Comparison of ENCODE assay signal across 9 cellular contexts in the genomic region with DNA sequence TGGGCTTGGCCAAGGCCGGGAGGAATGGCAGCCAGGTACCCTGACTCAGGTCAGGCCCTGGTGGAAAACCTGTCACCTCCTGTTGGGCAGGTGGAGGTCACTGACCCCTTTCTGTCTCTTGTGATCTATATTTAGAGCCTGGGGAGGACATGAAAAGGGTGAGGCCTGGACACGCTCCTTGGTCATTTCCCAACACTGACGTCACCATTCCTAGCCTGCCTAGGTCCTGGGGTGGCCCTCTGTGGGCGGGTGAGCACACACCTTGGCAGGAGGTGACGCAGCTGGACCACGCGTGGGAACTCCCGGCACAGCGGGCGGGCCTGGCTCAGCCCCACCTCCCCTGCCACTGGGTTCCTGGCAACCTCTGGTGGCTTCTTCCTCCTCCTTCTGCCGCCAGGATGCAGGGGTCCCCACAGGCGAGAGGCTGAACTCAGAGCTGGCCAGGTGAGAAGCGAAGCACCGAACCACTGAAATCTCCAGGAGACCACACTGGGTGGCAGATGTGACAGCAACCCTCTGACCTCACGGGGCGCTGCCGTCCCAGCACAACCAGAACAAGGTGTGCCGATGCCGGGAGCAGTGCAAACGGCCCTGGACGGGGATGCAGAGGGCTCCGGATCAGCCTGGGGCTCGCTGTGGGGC. TPM values are rescaled to one million over a fixed set of nuclear protein-coding genes. Genes with fewer than 3 reads are reported as not detected.
DNase-seq lines count a peak whose midpoint lies in the region; ATAC-seq, FAIRE-seq and TF ChIP-seq lines count a peak whose summit lies in the region.
"Had no signal": no experiment of that assay in that cellular context is flagged by ENCODE, and none has a peak within 500 bp of the region (broad histone marks: within the 10 kb centered on the region; RNA-seq: fewer than 3 reads in every experiment).

No MANE protein-coding gene starts in this region.

- WGBS in prostate gland = 72% methylated on average over 23 of the region's 23 CpGs

- H3K27ac ChIP-seq in prostate gland = peak overlapping the region; percentile 65 to 66

- no peaks in the 10 kb centered on the region for H3K27me3 ChIP-seq in prostate gland (replicated peaks; ENCODE audit: insufficient read depth)

- peak; percentile 59 for DNase-seq in Calu3
- peak; percentile 74 for DNase-seq in activated CD4-positive, alpha-beta memory T cell treated with anti-CD3 and anti-CD28 coated beads for 36 hours
- DNase-seq in prostate gland (ENCODE audit: low spot score) = peak; percentile 62
- DNase-seq in D721Med (ENCODE audit: insufficient read length, low spot score) = no peak
- DNase-seq in CD14-positive monocyte (ENCODE audit: low spot score) = no peak
- no peak for DNase-seq in UCSD-AML1 (lab: John Stamatoyannopoulos, UW; ENCODE audit: unreplicated experiment)
- DNase-seq: DND-41 had no signal

- BruUV-seq in Calu3 (replicated peaks; lab: Mats Ljungman, UMichigan) = no TSS peak

- TF ChIP-seq POLR2A in prostate gland (IDR thresholded peaks at IDR 0.05) = peak; percentile 53

- TF ChIP-seq CTCF in Calu3 (IDR thresholded peaks at IDR 0.05; ENCODE audit: unreplicated experiment) = no peak
- no peak for TF ChIP-seq CTCF in prostate gland (IDR thresholded peaks at IDR 0.05)
- TF ChIP-seq CTCF in D721Med (IDR thresholded peaks at IDR 0.05; ENCODE audit: insufficient read depth, missing control alignments) = no peak
- no peak for TF ChIP-seq CTCF in CD14-positive monocyte (IDR thresholded peaks at IDR 0.05)

- H3K9me3 Mint-ChIP-seq in Calu3 (ENCODE audit: low read depth, unreplicated experiment) = no peaks in the 10 kb centered on the region
- no peaks in the 10 kb centered on the region for H3K9me3 Mint-ChIP-seq in activated CD4-positive, alpha-beta memory T cell treated with anti-CD3 and anti-CD28 coated beads for 36 hours
- peaks cover 0 to 2% (median 0%) of the 10 kb centered on the region in 7 donors for H3K9me3 Mint-ChIP-seq in CD14-positive monocyte

- peak; percentile 89 for ATAC-seq in esophagus mucosa
- no peak for ATAC-seq in HG02610 (IDR thresholded peaks at IDR 0.05; ENCODE audit: unreplicated experiment)

- H3K4me3 ChIP-seq in prostate gland = no peak overlapping the region

- H3K36me3 Mint-ChIP-seq in Calu3 (ENCODE audit: insufficient read depth, unreplicated experiment) (peaks cover 8% of the 10 kb centered on the region), CD14-positive monocyte (peaks cover 3 to 17% of the 10 kb centered on the region in 2 donors)
- peaks cover 10% of the 10 kb centered on the region for H3K36me3 Mint-ChIP-seq in activated CD4-positive, alpha-beta memory T cell treated with anti-CD3 and anti-CD28 coated beads for 36 hours

- H3K4me3 Mint-ChIP-seq in Calu3 (ENCODE audit: low read depth, unreplicated experiment) = peak overlapping the region; percentile 15
- peak overlapping the region; percentile 55 for H3K4me3 Mint-ChIP-seq in activated CD4-positive, alpha-beta memory T cell treated with anti-CD3 and anti-CD28 coated beads for 36 hours
- no peak overlapping the region for H3K4me3 Mint-ChIP-seq in CD14-positive monocyte

- intact Hi-C loops in Calu3 (cut with micrococcal nuclease; ENCODE audit: unreplicated experiment) (no loop called here), prostate gland (cut with DNase I) (no loop called here), CD14-positive monocyte (cut with micrococcal nuclease) (no loop called here)
- intact Hi-C loops in activated CD4-positive, alpha-beta memory T cell treated with anti-CD3 and anti-CD28 coated beads for 36 hours (cut with micrococcal nuclease) = no loop called here

- no peaks in the 10 kb centered on the region for H3K36me3 ChIP-seq in prostate gland

- FAIRE-seq in D721Med (lab: Jason Lieb, UNC) = no peak

- no peaks in the 10 kb centered on the region for H3K9me3 ChIP-seq in prostate gland

- H3K4me1 Mint-ChIP-seq in Calu3 (ENCODE audit: low read depth, unreplicated experiment) (peaks cover 25% of the 10 kb centered on the region), CD14-positive monocyte (peaks cover 50% of the 10 kb centered on the region)
- H3K4me1 Mint-ChIP-seq in activated CD4-positive, alpha-beta memory T cell treated with anti-CD3 and anti-CD28 coated beads for 36 hours (ENCODE audit: low read depth) = peaks cover 78% of the 10 kb centered on the region

- H3K27me3 Mint-ChIP-seq in Calu3 (ENCODE audit: unreplicated experiment) (no peaks in the 10 kb centered on the region), CD14-positive monocyte (ENCODE audit: low read depth in 3 of 3) (peaks cover 0 to 6% (median 2%) of the 10 kb centered on the region in 3 donors)
- no peaks in the 10 kb centered on the region for H3K27me3 Mint-ChIP-seq in activated CD4-positive, alpha-beta memory T cell treated with anti-CD3 and anti-CD28 coated beads for 36 hours

- POLR2A ChIA-PET in activated CD4-positive, alpha-beta memory T cell treated with anti-CD3 and anti-CD28 coated beads for 36 hours (lab: Charles Lee) = no interaction called here

- CTCF ChIA-PET in Calu3 (lab: Charles Lee) = interaction anchor here (1.6 kb wide), 1 partner anchor 17 kb away, joined by 6 read pairs; no protein-coding TSS in a partner anchor
- CTCF ChIA-PET in activated CD4-positive, alpha-beta memory T cell treated with anti-CD3 and anti-CD28 coated beads for 36 hours (lab: Charles Lee) = interaction anchor here (0.6 to 4.8 kb wide), 2 partner anchors 17 to 1045 kb away, joined by 3 to 33 read pairs; no protein-coding TSS in a partner anchor

- H3K4me1 ChIP-seq in prostate gland (replicated peaks) = peaks cover 24% of the 10 kb centered on the region

- peak overlapping the region; percentile 66 for H3K27ac Mint-ChIP-seq in Calu3 (ENCODE audit: unreplicated experiment)
- peak overlapping the region; percentile 61 for H3K27ac Mint-ChIP-seq in activated CD4-positive, alpha-beta memory T cell treated with anti-CD3 and anti-CD28 coated beads for 36 hours
- peak overlapping the region in 2 of 7 donors; percentile 74 to 100 for H3K27ac Mint-ChIP-seq in CD14-positive monocyte

RNA-seq across cellular contexts. Expression of a gene that starts 6.4 kb away (rescaled TPM):
- 13.7 and 18.2 TPM in 2 replicates for total RNA-seq in Calu3 (2022)
- 10 to 100 TPM; 65.4 TPM for total RNA-seq in activated CD4-positive, alpha-beta memory T cell treated with anti-CD3 and anti-CD28 coated beads for 36 hours
- total RNA-seq in esophagus mucosa = 35.0 TPM
- 10 to 100 TPM; 49.6 to 77.4 TPM for total RNA-seq in prostate gland
- 1 to 10 TPM; 3.5 to 4.2 TPM for polyA plus RNA-seq in CD14-positive monocyte

RNA-seq across cellular contexts. Expression of a gene that starts 36.3 kb away (rescaled TPM):
- total RNA-seq in Calu3 (2022) = not detected in 2 replicates
- 1 to 10 TPM; 3.2 to 3.6 TPM for total RNA-seq in activated CD4-positive, alpha-beta memory T cell treated with anti-CD3 and anti-CD28 coated beads for 36 hours
- 2.0 TPM for total RNA-seq in esophagus mucosa
- 10 to 100 TPM; 10.7 to 14.0 TPM for total RNA-seq in prostate gland
- polyA plus RNA-seq in CD14-positive monocyte = 1 to 10 TPM; 7.1 to 8.0 TPM

Comparison
In these comparisons a context has a peak if more than half of its experiments do, and no peak if none do; other contexts are left out.
1. DNase-seq: peak in Calu3 (single experiment), activated CD4-positive, alpha-beta memory T cell treated with anti-CD3 and anti-CD28 coated beads for 36 hours (single experiment) and prostate gland (single experiment); none in D721Med (single experiment), CD14-positive monocyte (single experiment) and UCSD-AML1 (single experiment).
2. H3K4me3 Mint-ChIP-seq: peak in Calu3 (single experiment) and activated CD4-positive, alpha-beta memory T cell treated with anti-CD3 and anti-CD28 coated beads for 36 hours (single experiment); none in CD14-positive monocyte (0 of 2).